In the genomic region with DNA sequence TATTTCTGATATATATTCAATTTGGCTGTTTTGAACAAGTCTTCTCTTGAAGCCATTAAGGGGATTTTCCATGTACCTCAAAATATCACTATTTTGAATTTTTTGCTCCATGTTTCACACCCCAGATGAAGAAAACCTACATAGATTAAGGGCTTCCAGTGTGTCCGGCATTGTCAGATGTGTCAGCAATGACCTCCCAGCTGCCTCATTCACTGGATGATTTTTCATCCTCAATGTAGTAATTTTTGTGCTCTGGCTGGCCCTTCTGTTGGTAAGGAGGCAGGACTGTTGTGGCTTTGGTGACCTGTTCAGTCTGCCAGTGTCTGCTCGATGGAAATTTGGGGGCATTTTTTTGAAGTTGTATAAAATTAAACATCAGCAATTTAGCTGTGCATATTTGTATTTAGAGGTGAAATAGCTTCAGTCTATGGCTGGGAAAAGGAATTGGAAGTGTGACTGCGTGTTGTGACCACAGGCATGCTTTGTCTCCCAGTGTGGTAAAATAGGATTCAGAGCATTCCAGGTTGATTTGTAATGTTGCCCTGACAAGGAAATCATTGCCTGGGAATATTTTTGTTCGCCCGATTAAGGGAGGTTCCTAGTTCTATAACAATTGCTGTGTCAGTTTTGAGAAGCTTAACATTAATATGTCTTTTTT, we compare ENCODE assay signal across 13 cellular contexts.
DNase-seq lines count a peak whose midpoint lies in the region; ATAC-seq, FAIRE-seq and TF ChIP-seq lines count a peak whose summit lies in the region.
"Had no signal": no experiment of that assay in that cellular context is flagged by ENCODE, and none has a peak within 500 bp of the region (broad histone marks: within the 10 kb centered on the region; RNA-seq: fewer than 3 reads in every experiment).

No MANE protein-coding gene starts in this region.

- peak overlapping the region; percentile 74 for H3K4me2 ChIP-seq in PC-9

- H3K36me3 ChIP-seq in PC-9 (ENCODE audit: low read depth): peaks cover 29% of the 10 kb centered on the region

- H3K4me1 ChIP-seq in PC-9 (replicated peaks; ENCODE audit: insufficient read depth): peaks cover 33% of the 10 kb centered on the region

- POLR2A ChIA-PET in PC-9 (lab: Charles Lee; ENCODE audit: unreplicated experiment): interaction anchor here (0.5 to 0.8 kb wide), 9 partner anchors 8 to 1016 kb away, joined by 3 to 12 read pairs (median 6); a partner anchor contains a TSS

- CTCF ChIA-PET in PC-9 (lab: Charles Lee): interaction anchor here (0.6 to 0.8 kb wide), 7 partner anchors 14 to 1737 kb away, joined by 3 to 5 read pairs (median 4); no protein-coding TSS in a partner anchor

- intact Hi-C loops in PC-9 (cut with micrococcal nuclease; ENCODE audit: unreplicated experiment): loop anchor here (1.0 to 5.0 kb wide), 9 partner anchors 25 to 704 kb away; no protein-coding TSS in a partner anchor

- no peaks in the 10 kb centered on the region for H3K9me2 ChIP-seq in PC-9 (ENCODE audit: insufficient read depth)

- H3F3A ChIP-seq in PC-9 (ENCODE audit: insufficient read depth, low read depth): peaks cover 27% of the 10 kb centered on the region

- no peaks in the 10 kb centered on the region for H3K9me3 ChIP-seq in PC-9 (ENCODE audit: insufficient read depth, low read depth)

- no peaks in the 10 kb centered on the region for H3K27me3 ChIP-seq in PC-9 (ENCODE audit: insufficient read depth, low read depth)

- DNase-seq in AG20443 (ENCODE audit: low spot score) (peak; percentile 86), PC-9 (peak; percentile 77 to 98), choroid plexus epithelial cell (ENCODE audit: low read depth) (peak; percentile 96), myocyte (ENCODE audit: low read depth) (peak; percentile 96), ecto neural progenitor cell (ENCODE audit: low spot score) (no peak), GM19239 (ENCODE audit: insufficient read length, low spot score) (no peak), NCI-H1694 (lab: John Stamatoyannopoulos, UW) (no peak)
- DNase-seq: activated CD4-positive, alpha-beta T cell treated with anti-CD3 and anti-CD28 coated beads, Interleukin-2, amount 50 U/mL, for 1 hour; CD4-positive, CD25-positive, alpha-beta regulatory T cell; mucosa of descending colon; Right ventricle myocardium superior; stimulated activated CD4-positive, alpha-beta T cell treated with anti-CD3 and anti-CD28 coated beads, Interleukin-2, amount 100 ng/mL, for 24 hours had no signal

- peak overlapping the region; percentile 28; the same call in 1 of the 2 replicates for H3K4me3 ChIP-seq in PC-9
- no peak overlapping the region for H3K4me3 ChIP-seq in choroid plexus epithelial cell (ENCODE audit: low read depth, low read length)
- H3K4me3 ChIP-seq: mucosa of descending colon had no signal

- FAIRE-seq in GM19239 (lab: Jason Lieb, UNC): no peak

- no peak for ATAC-seq in HG02870 (IDR thresholded peaks at IDR 0.05; ENCODE audit: unreplicated experiment)
- ATAC-seq: mucosa of descending colon had no signal

- BruUV-seq in PC-9 (replicated peaks; lab: Mats Ljungman, UMichigan): TSS peak; percentile 83

- H2AFZ ChIP-seq in PC-9: no peak overlapping the region; the same call in 1 of the 2 replicates

- TF ChIP-seq CTCF in PC-9 (conservative IDR thresholded peaks at IDR 0.05): no peak
- TF ChIP-seq CTCF in choroid plexus epithelial cell (conservative IDR thresholded peaks at IDR 0.05; ENCODE audit: low read depth, low read length): no peak

- H3K79me2 ChIP-seq in PC-9 (ENCODE audit: low read depth): peaks cover 7% of the 10 kb centered on the region; the same call in 1 of the 2 replicates

- H3K27ac ChIP-seq in PC-9: peak overlapping the region; percentile 98

- no peaks in the 10 kb centered on the region for H4K20me1 ChIP-seq in PC-9 (ENCODE audit: insufficient read depth)

Comparison
In these comparisons a context has a peak if more than half of its experiments do, and no peak if none do; other contexts are left out.
1. DNase-seq: peak in AG20443 (single experiment), PC-9 (2 of 2), choroid plexus epithelial cell (single experiment) and myocyte (single experiment); none in ecto neural progenitor cell (single experiment), GM19239 (single experiment) and NCI-H1694 (single experiment).